18 cellular contexts compared by ENCODE assay signal in the genomic region with DNA sequence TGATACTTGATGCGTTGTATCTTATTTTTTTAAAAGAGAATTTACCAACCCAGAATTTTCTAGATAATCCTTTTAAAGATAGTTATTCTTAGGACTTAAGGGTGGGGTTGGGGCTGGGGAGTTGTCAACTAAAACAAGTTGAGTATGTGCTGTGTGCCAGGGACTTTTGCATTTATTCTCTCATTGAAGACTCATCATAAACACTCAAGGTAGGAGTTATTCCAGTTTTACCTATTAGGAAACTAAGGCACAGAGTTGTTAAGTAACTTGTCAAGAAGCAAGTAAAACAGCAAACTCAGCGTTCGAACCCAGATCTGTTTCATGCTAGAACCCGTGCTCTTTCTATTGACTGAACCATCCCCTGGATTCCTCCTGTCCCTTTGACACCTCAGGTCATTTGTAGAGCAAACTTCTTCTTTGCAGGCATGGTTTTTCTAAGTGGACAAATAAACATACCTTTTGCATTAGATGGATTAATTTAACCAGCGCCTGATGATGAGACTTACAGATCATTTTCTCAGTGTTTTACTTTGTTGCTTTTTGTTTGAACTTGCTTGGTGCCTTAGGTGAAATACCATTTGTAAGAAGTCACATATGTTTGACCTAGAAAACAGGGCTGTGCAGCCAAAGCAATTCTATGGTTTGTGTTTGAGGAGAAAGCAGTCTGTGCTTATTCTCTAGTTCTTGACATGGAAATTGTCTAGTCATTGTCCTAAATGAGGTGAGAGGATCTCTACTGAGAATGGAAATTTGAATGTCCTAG.
DNase-seq lines count a peak whose midpoint lies in the region; ATAC-seq and TF ChIP-seq lines count a peak whose summit lies in the region.
"Had no signal": no experiment of that assay in that cellular context is flagged by ENCODE, and none has a peak within 500 bp of the region (broad histone marks: within the 10 kb centered on the region; RNA-seq: fewer than 3 reads in every experiment).

No MANE protein-coding gene starts in this region.

- H3K9me3 ChIP-seq in A673 (ENCODE audit: low read depth, low read length, poor library complexity, severe bottlenecking) (no peaks in the 10 kb centered on the region), HUES48 (ENCODE audit: control insufficient read depth, insufficient read depth, low read length) (no peaks in the 10 kb centered on the region), psoas muscle (no peaks in the 10 kb centered on the region)
- H3K9me3 ChIP-seq in naive thymus-derived CD4-positive, alpha-beta T cell (ENCODE audit: control insufficient read depth in 2 of 3, low read length in 3 of 3): no peaks in the 10 kb centered on the region
- H3K9me3 ChIP-seq: HAP-1, mucosa of descending colon, pancreas, testis had no signal

- H3K4me1 Mint-ChIP-seq in naive thymus-derived CD4-positive, alpha-beta T cell: peaks cover 13 to 52% (median 40%) of the 10 kb centered on the region in 7 donors
- peaks cover 17% of the 10 kb centered on the region for H3K4me1 Mint-ChIP-seq in activated CD8-positive, alpha-beta T cell treated with anti-CD3 and anti-CD28 coated beads, Interleukin-2, amount 10 ng/mL, durations not matched to agents 7 days and 5 days (ENCODE audit: low read depth)

- H3K4me1 ChIP-seq in A673 (ENCODE audit: insufficient read depth, low read length, poor library complexity, severe bottlenecking): peaks cover 70% of the 10 kb centered on the region
- peaks cover 46% of the 10 kb centered on the region for H3K4me1 ChIP-seq in HUES48 (ENCODE audit: control insufficient read depth, insufficient read depth, low read length)
- peaks cover 58% of the 10 kb centered on the region for H3K4me1 ChIP-seq in foreskin keratinocyte
- H3K4me1 ChIP-seq in naive thymus-derived CD4-positive, alpha-beta T cell (ENCODE audit: control insufficient read depth in 2 of 2, insufficient read depth in 2 of 2, low read length in 2 of 2): peaks cover 0 to 12% of the 10 kb centered on the region in 2 donors
- H3K4me1 ChIP-seq in psoas muscle: peaks cover 49% of the 10 kb centered on the region

- no peaks in the 10 kb centered on the region for H3K9me3 Mint-ChIP-seq in naive thymus-derived CD4-positive, alpha-beta T cell
- H3K9me3 Mint-ChIP-seq in activated CD8-positive, alpha-beta T cell treated with anti-CD3 and anti-CD28 coated beads, Interleukin-2, amount 10 ng/mL, durations not matched to agents 7 days and 5 days (ENCODE audit: insufficient read depth): no peaks in the 10 kb centered on the region

- in situ Hi-C loops in astrocyte of the spinal cord (cut with HindIII; ENCODE audit: low sequenced_read_pairs): no loop called here

- H3K4me3 Mint-ChIP-seq in naive thymus-derived CD4-positive, alpha-beta T cell: no peak overlapping the region
- H3K4me3 Mint-ChIP-seq in activated CD8-positive, alpha-beta T cell treated with anti-CD3 and anti-CD28 coated beads, Interleukin-2, amount 10 ng/mL, durations not matched to agents 7 days and 5 days: no peak overlapping the region

- WGBS in psoas muscle, 3 donors: 95% methylated on average over 5 of the region's 5 CpGs

- TF ChIP-seq CTCF in A673 (conservative IDR thresholded peaks at IDR 0.05; ENCODE audit: low read depth, low read length): no peak
- TF ChIP-seq CTCF in astrocyte of the spinal cord (IDR thresholded peaks at IDR 0.05; ENCODE audit: low read depth, low read length): no peak
- TF ChIP-seq CTCF in foreskin keratinocyte (conservative IDR thresholded peaks at IDR 0.05): no peak
- no peak for TF ChIP-seq CTCF in psoas muscle (IDR thresholded peaks at IDR 0.05)

- intact Hi-C loops in A673 (cut with micrococcal nuclease; ENCODE audit: unreplicated experiment) (no loop called here), psoas muscle (cut with DNase I) (no loop called here)
- intact Hi-C loops in naive thymus-derived CD4-positive, alpha-beta T cell (cut with micrococcal nuclease): no loop called here

- CTCF ChIA-PET in A673 (lab: Charles Lee): no interaction called here
- CTCF ChIA-PET in naive thymus-derived CD4-positive, alpha-beta T cell (lab: Charles Lee): interaction anchor here (0.6 kb wide), 1 partner anchor 9 kb away, joined by 3 read pairs; no protein-coding TSS in a partner anchor
- CTCF ChIA-PET in activated CD8-positive, alpha-beta T cell treated with anti-CD3 and anti-CD28 coated beads, Interleukin-2, amount 10 ng/mL, durations not matched to agents 7 days and 5 days (lab: Charles Lee): interaction anchor here (1.5 kb wide), 1 partner anchor 22 kb away, joined by 6 read pairs; no protein-coding TSS in a partner anchor

- H3K9ac ChIP-seq in HUES48 (ENCODE audit: low read depth, low read length): no peak overlapping the region

- no peak overlapping the region for H3K4me3 ChIP-seq in A673 (ENCODE audit: low read depth, low read length, poor library complexity, severe bottlenecking)
- no peak overlapping the region for H3K4me3 ChIP-seq in HUES48 (ENCODE audit: low read depth, low read length)
- no peak overlapping the region for H3K4me3 ChIP-seq in astrocyte of the spinal cord (ENCODE audit: low read depth, low read length)
- no peak overlapping the region for H3K4me3 ChIP-seq in naive thymus-derived CD4-positive, alpha-beta T cell (ENCODE audit: low read length)
- no peak overlapping the region for H3K4me3 ChIP-seq in psoas muscle
- H3K4me3 ChIP-seq: HAP-1, mucosa of descending colon, pancreas, testis had no signal

- H3K27ac ChIP-seq in A673 (ENCODE audit: low read depth, low read length, poor library complexity, severe bottlenecking) (peak overlapping the region; percentile 32), HUES48 (ENCODE audit: low read depth, low read length) (peak overlapping the region; percentile 56), foreskin keratinocyte (peak overlapping the region; percentile 95), psoas muscle (no peak overlapping the region)
- no peak overlapping the region for H3K27ac ChIP-seq in naive thymus-derived CD4-positive, alpha-beta T cell (ENCODE audit: low read depth, low read length)
- H3K27ac ChIP-seq: pancreas, testis had no signal

- H3K27me3 ChIP-seq in A673 (replicated peaks; ENCODE audit: insufficient read depth, low read depth, low read length, poor library complexity) (no peaks in the 10 kb centered on the region), HUES48 (ENCODE audit: control insufficient read depth, insufficient read depth, low read length) (no peaks in the 10 kb centered on the region), foreskin keratinocyte (no peaks in the 10 kb centered on the region), psoas muscle (ENCODE audit: insufficient read depth in 3 of 3, low read length in 2 of 3) (no peaks in the 10 kb centered on the region)
- no peaks in the 10 kb centered on the region for H3K27me3 ChIP-seq in naive thymus-derived CD4-positive, alpha-beta T cell (ENCODE audit: control insufficient read depth in 2 of 2, insufficient read depth in 2 of 2, low read length in 2 of 2)
- H3K27me3 ChIP-seq: pancreas, testis had no signal

- H3K27me3 Mint-ChIP-seq in naive thymus-derived CD4-positive, alpha-beta T cell: no peaks in the 10 kb centered on the region
- H3K27me3 Mint-ChIP-seq in activated CD8-positive, alpha-beta T cell treated with anti-CD3 and anti-CD28 coated beads, Interleukin-2, amount 10 ng/mL, durations not matched to agents 7 days and 5 days (ENCODE audit: low read depth): no peaks in the 10 kb centered on the region

- H3K36me3 ChIP-seq in A673 (ENCODE audit: insufficient read depth, low read length, poor library complexity, severe bottlenecking): no peaks in the 10 kb centered on the region
- H3K36me3 ChIP-seq in HUES48 (ENCODE audit: control insufficient read depth, insufficient read depth, low read length): no peaks in the 10 kb centered on the region
- no peaks in the 10 kb centered on the region for H3K36me3 ChIP-seq in naive thymus-derived CD4-positive, alpha-beta T cell (ENCODE audit: control insufficient read depth in 2 of 3, insufficient read depth in 3 of 3, low read length in 3 of 3)
- H3K36me3 ChIP-seq in psoas muscle (ENCODE audit: insufficient read depth in 1 of 2, low read depth in 1 of 2): no peaks in the 10 kb centered on the region
- H3K36me3 ChIP-seq: HAP-1, pancreas had no signal

- ATAC-seq in foreskin keratinocyte (peak; percentile 19), psoas muscle (no peak)
- ATAC-seq in naive thymus-derived CD4-positive, alpha-beta T cell: no peak
- ATAC-seq in activated CD8-positive, alpha-beta T cell treated with anti-CD3 and anti-CD28 coated beads, Interleukin-2, amount 10 ng/mL, durations not matched to agents 7 days and 5 days: no peak
- ATAC-seq: activated CD4-positive, CD25-positive, alpha-beta regulatory T cell treated with anti-CD3 and anti-CD28 coated beads, Interleukin-2, amount 50 U/mL, for 24 hours; mucosa of descending colon; pancreas had no signal

- peaks cover 0 to 7% (median 0%) of the 10 kb centered on the region in 5 donors for H3K36me3 Mint-ChIP-seq in naive thymus-derived CD4-positive, alpha-beta T cell
- no peaks in the 10 kb centered on the region for H3K36me3 Mint-ChIP-seq in activated CD8-positive, alpha-beta T cell treated with anti-CD3 and anti-CD28 coated beads, Interleukin-2, amount 10 ng/mL, durations not matched to agents 7 days and 5 days (ENCODE audit: low read depth)

- H3K27ac Mint-ChIP-seq in naive thymus-derived CD4-positive, alpha-beta T cell: peak overlapping the region in 1 of 9 donors; percentile 50
- H3K27ac Mint-ChIP-seq in activated CD8-positive, alpha-beta T cell treated with anti-CD3 and anti-CD28 coated beads, Interleukin-2, amount 10 ng/mL, durations not matched to agents 7 days and 5 days: no peak overlapping the region

- BruUV-seq in A673 (replicated peaks; lab: Mats Ljungman, UMichigan): no TSS peak

- no peak for DNase-seq in A673 (ENCODE audit: low spot score)
- peak; percentile 61 for DNase-seq in astrocyte of the spinal cord (ENCODE audit: low read depth, low spot score)
- peak; percentile 94 to 95 for DNase-seq in foreskin keratinocyte
- no peak for DNase-seq in naive thymus-derived CD4-positive, alpha-beta T cell
- DNase-seq in psoas muscle: no peak
- no peak for DNase-seq in activated CD8-positive, alpha-beta T cell treated with anti-CD3 and anti-CD28 coated beads, Interleukin-2, amount 10 ng/mL, durations not matched to agents 7 days and 5 days
- DNase-seq in T-helper 9 cell: no peak
- DNase-seq: dermis blood vessel endothelial cell; foreskin melanocyte; mucosa of descending colon; NCI-H2171; NK-92 treated with Interleukin-12 subunit alpha and Interleukin-12 subunit beta, amount 100 ng/mL, for 24 hours; pancreas; stimulated activated CD4-positive, alpha-beta T cell treated with anti-CD3 and anti-CD28 coated beads, Interleukin-15, amount 100 ng/mL, for 24 hours; testis had no signal

- POLR2A ChIA-PET in A673 (lab: Charles Lee; ENCODE audit: low non-redundant PET): no interaction called here
- POLR2A ChIA-PET in naive thymus-derived CD4-positive, alpha-beta T cell (lab: Charles Lee): no interaction called here
- POLR2A ChIA-PET in activated CD8-positive, alpha-beta T cell treated with anti-CD3 and anti-CD28 coated beads, Interleukin-2, amount 10 ng/mL, durations not matched to agents 7 days and 5 days (lab: Charles Lee): interaction anchor here (0.5 kb wide), 1 partner anchor 100 kb away, joined by 4 read pairs; no protein-coding TSS in a partner anchor

Comparison
In these comparisons a context has a peak if more than half of its experiments do, and no peak if none do; other contexts are left out.
1. DNase-seq: peak in astrocyte of the spinal cord (single experiment) and foreskin keratinocyte (2 of 2); none in A673 (single experiment), naive thymus-derived CD4-positive, alpha-beta T cell (0 of 9), psoas muscle (0 of 2), activated CD8-positive, alpha-beta T cell treated with anti-CD3 and anti-CD28 coated beads, Interleukin-2, amount 10 ng/mL, durations not matched to agents 7 days and 5 days (single experiment) and T-helper 9 cell (single experiment).
2. H3K27ac ChIP-seq: peak in A673 (single experiment), HUES48 (single experiment) and foreskin keratinocyte (single experiment); none in naive thymus-derived CD4-positive, alpha-beta T cell (single experiment) and psoas muscle (single experiment).